ENCODE assay signal across 26 cellular contexts in the genomic region with DNA sequence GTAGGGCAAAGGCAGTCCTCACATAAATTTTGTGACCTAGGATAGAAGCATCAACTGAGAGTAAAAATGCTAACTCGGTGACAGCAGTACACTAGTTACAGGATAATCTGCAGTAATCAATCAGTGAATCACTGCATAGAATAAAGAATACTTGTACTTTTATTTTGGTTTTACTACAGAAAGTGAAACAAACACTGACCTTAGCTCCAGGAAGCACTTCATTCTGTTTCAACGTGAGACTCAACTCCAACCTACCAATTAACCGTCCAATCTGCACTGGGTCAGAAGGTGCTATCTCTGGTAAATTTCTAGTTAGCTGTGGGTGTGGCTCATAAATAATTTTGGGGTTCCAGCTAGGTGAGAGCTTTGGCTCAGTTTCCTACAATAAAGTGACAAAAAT.
"Had no signal": no experiment of that assay in that cellular context is flagged by ENCODE, and none has a peak within 500 bp of the region (broad histone marks: within the 10 kb centered on the region; RNA-seq: fewer than 3 reads in every experiment).

No MANE protein-coding gene starts in this region.

- H3K27ac ChIP-seq: colonic mucosa, epithelial cell of prostate, esophagus squamous epithelium, gastrocnemius medialis, heart left ventricle, hepatocyte, left lung, lower lobe of right lung had no signal

- H3K9me3 Mint-ChIP-seq: dendritic cell treated with granulocyte-macrophage colony-stimulating factor and Interleukin-4, amounts not matched to agents 40 ng/mL and 50 ng/mL, for 4 days; effector memory CD8-positive, alpha-beta T cell; endodermal cell; immature natural killer cell; naive thymus-derived CD4-positive, alpha-beta T cell had no signal

- DNase-seq: colonic mucosa; cortex of kidney; effector CD8-positive, alpha-beta T cell; effector memory CD8-positive, alpha-beta T cell; endodermal cell; erythroblast; esophagus squamous epithelium; foreskin fibroblast; foreskin melanocyte; gastrocnemius medialis; heart left ventricle; hypothalamus; immature natural killer cell; islet precursor cell; kidney; kidney glomerular epithelial cell; left lung; left ventricle myocardium superior; lower lobe of right lung; mesenchymal stem cell; naive thymus-derived CD4-positive, alpha-beta T cell had no signal

- H3K9me3 ChIP-seq: colonic mucosa, esophagus squamous epithelium, gastrocnemius medialis, left lung, lower lobe of right lung had no signal

- H3K4me3 Mint-ChIP-seq: dendritic cell treated with granulocyte-macrophage colony-stimulating factor and Interleukin-4, amounts not matched to agents 40 ng/mL and 50 ng/mL, for 4 days; effector memory CD8-positive, alpha-beta T cell; endodermal cell; immature natural killer cell; mesothelial cell of epicardium; naive thymus-derived CD4-positive, alpha-beta T cell had no signal

- H3K27me3 ChIP-seq: colonic mucosa, esophagus squamous epithelium, gastrocnemius medialis, heart left ventricle, hepatocyte, left lung had no signal

- H3K36me3 ChIP-seq: colonic mucosa had no signal

- H3K27me3 Mint-ChIP-seq: dendritic cell treated with granulocyte-macrophage colony-stimulating factor and Interleukin-4, amounts not matched to agents 40 ng/mL and 50 ng/mL, for 4 days; effector memory CD8-positive, alpha-beta T cell; naive thymus-derived CD4-positive, alpha-beta T cell had no signal

- H3K4me1 Mint-ChIP-seq: endodermal cell; mesothelial cell of epicardium; naive thymus-derived CD4-positive, alpha-beta T cell had no signal

- ATAC-seq: effector memory CD8-positive, alpha-beta T cell; esophagus mucosa; gastrocnemius medialis; heart left ventricle; left lung; left ventricle myocardium superior; lower lobe of right lung; naive thymus-derived CD4-positive, alpha-beta T cell had no signal

- H3K4me3 ChIP-seq: colonic mucosa, esophagus squamous epithelium, gastrocnemius medialis, heart left ventricle, hepatocyte, left lung, lower lobe of right lung had no signal

- H3K27ac Mint-ChIP-seq: dendritic cell treated with granulocyte-macrophage colony-stimulating factor and Interleukin-4, amounts not matched to agents 40 ng/mL and 50 ng/mL, for 4 days; effector memory CD8-positive, alpha-beta T cell; endodermal cell; immature natural killer cell; mesothelial cell of epicardium; naive thymus-derived CD4-positive, alpha-beta T cell had no signal

- H3K4me1 ChIP-seq: colonic mucosa, esophagus squamous epithelium, gastrocnemius medialis, heart left ventricle, left lung, lower lobe of right lung had no signal
